Comparison of ENCODE assay signal across 18 cellular contexts in genomic region chr14:36476061-36476460, GRCh38. TPM values are rescaled to one million over a fixed set of nuclear protein-coding genes. Genes with fewer than 3 reads are reported as not detected.
"Had no signal": no experiment of that assay in that cellular context is flagged by ENCODE, and none has a peak within 500 bp of the region (broad histone marks: within the 10 kb centered on the region; RNA-seq: fewer than 3 reads in every experiment).

No MANE protein-coding gene starts in this region.

RNA-seq across cellular contexts. Expression of gene NKX2-1, which starts 44.0 kb away (rescaled TPM):
- total RNA-seq: kidney; kidney epithelial cell; left cardiac atrium; left colon; left ventricle myocardium inferior; left ventricle myocardium superior; liver; lower leg skin; lung microvascular endothelial cell; mammary epithelial cell; mesenteric fat pad; mesothelial cell of epicardium; mononuclear cell; mucosa of descending colon; myocyte; naive thymus-derived CD4-positive, alpha-beta T cell; naive thymus-derived CD8-positive, alpha-beta T cell had no signal
- polyA plus RNA-seq: immature natural killer cell; liver; mammary epithelial cell; naive thymus-derived CD4-positive, alpha-beta T cell; naive thymus-derived CD8-positive, alpha-beta T cell had no signal
